Comparison of ENCODE assay signal across 11 cellular contexts in genomic region chr1:32801096-32801713, GRCh38. TPM values are rescaled to one million over a fixed set of nuclear protein-coding genes. Genes with fewer than 3 reads are reported as not detected.
DNase-seq lines count a peak whose midpoint lies in the region; ATAC-seq, FAIRE-seq and TF ChIP-seq lines count a peak whose summit lies in the region.
"Had no signal": no experiment of that assay in that cellular context is flagged by ENCODE, and none has a peak within 500 bp of the region (broad histone marks: within the 10 kb centered on the region; RNA-seq: fewer than 3 reads in every experiment).

No MANE protein-coding gene starts in this region.

- ATAC-seq in central memory CD8-positive, alpha-beta T cell (replicated peaks; ENCODE audit: extremely low read depth, poor library complexity, severe bottlenecking) = peak; percentile 72
- peak; percentile 43 for ATAC-seq in stimulated activated memory B cell treated with anti-CD40 and anti-IgM and Interleukin-4, amounts not matched to agents 10 μg/mL and 1 μg/mL and 100 μg/mL, for 72 hours

- H3K36me3 Mint-ChIP-seq in MCF 10A (ENCODE audit: insufficient read depth, unreplicated experiment) (peaks cover 81% of the 10 kb centered on the region), Calu3 (ENCODE audit: insufficient read depth, unreplicated experiment) (peaks cover 72% of the 10 kb centered on the region)
- H3K36me3 Mint-ChIP-seq in activated CD4-positive, alpha-beta memory T cell treated with anti-CD3 and anti-CD28 coated beads, Interleukin-2, amount 10 ng/mL, durations not matched to agents 7 days and 5 days (ENCODE audit: low read depth) = peaks cover 60% of the 10 kb centered on the region
- H3K36me3 Mint-ChIP-seq in central memory CD8-positive, alpha-beta T cell (ENCODE audit: insufficient read depth) = peaks cover 33% of the 10 kb centered on the region
- H3K36me3 Mint-ChIP-seq in stimulated activated memory B cell treated with anti-CD40 and anti-IgM and Interleukin-4, amounts not matched to agents 10 μg/mL and 1 μg/mL and 100 μg/mL, for 72 hours = peaks cover 70% of the 10 kb centered on the region

- DNase-seq in MCF 10A (ENCODE audit: unreplicated experiment) (peak; percentile 64), breast epithelium (ENCODE audit: low spot score in 2 of 2) (no peak), GM12892 (ENCODE audit: insufficient read length) (no peak), NCI-H82 treated with DMSO at 0.1 percent for 48 hours (lab: John Stamatoyannopoulos, UW; ENCODE audit: unreplicated experiment) (no peak), Calu3 (no peak)
- DNase-seq in activated CD4-positive, alpha-beta memory T cell treated with anti-CD3 and anti-CD28 coated beads, Interleukin-2, amount 10 ng/mL, durations not matched to agents 7 days and 5 days = peak; percentile 43
- peak in 1 of 2 donors; percentile 61 for DNase-seq in central memory CD8-positive, alpha-beta T cell (ENCODE audit: low spot score in 2 of 2)
- DNase-seq: MM.1S, NCI-H526 had no signal

- H3K27ac ChIP-seq in breast epithelium = no peak overlapping the region
- H3K27ac ChIP-seq: hepatocyte had no signal

- TF ChIP-seq CTCF in MCF 10A (IDR thresholded peaks at IDR 0.05; ENCODE audit: unreplicated experiment) (no peak), breast epithelium (IDR thresholded peaks at IDR 0.05) (no peak), Calu3 (IDR thresholded peaks at IDR 0.05; ENCODE audit: unreplicated experiment) (no peak)

- no peak for FAIRE-seq in GM12892 (lab: Jason Lieb, UNC)

- H3K4me1 Mint-ChIP-seq in MCF 10A (ENCODE audit: insufficient read depth, unreplicated experiment) = peaks cover 33% of the 10 kb centered on the region
- H3K4me1 Mint-ChIP-seq in activated CD4-positive, alpha-beta memory T cell treated with anti-CD3 and anti-CD28 coated beads, Interleukin-2, amount 10 ng/mL, durations not matched to agents 7 days and 5 days = peaks cover 54% of the 10 kb centered on the region
- peaks cover 42% of the 10 kb centered on the region for H3K4me1 Mint-ChIP-seq in central memory CD8-positive, alpha-beta T cell
- H3K4me1 Mint-ChIP-seq in stimulated activated memory B cell treated with anti-CD40 and anti-IgM and Interleukin-4, amounts not matched to agents 10 μg/mL and 1 μg/mL and 100 μg/mL, for 72 hours = peaks cover 29% of the 10 kb centered on the region
- no peaks in the 10 kb centered on the region for H3K4me1 Mint-ChIP-seq in Calu3 (ENCODE audit: low read depth, unreplicated experiment)

- H3K36me3 ChIP-seq in breast epithelium = no peaks in the 10 kb centered on the region

- H3K9me3 ChIP-seq in breast epithelium = no peaks in the 10 kb centered on the region

- CTCF ChIA-PET in MCF 10A (lab: Yijun Ruan, JAX) (no interaction called here), Calu3 (lab: Charles Lee) (no interaction called here)
- CTCF ChIA-PET in activated CD4-positive, alpha-beta memory T cell treated with anti-CD3 and anti-CD28 coated beads, Interleukin-2, amount 10 ng/mL, durations not matched to agents 7 days and 5 days (lab: Charles Lee) = no interaction called here

- H3K4me3 Mint-ChIP-seq in MCF 10A (ENCODE audit: unreplicated experiment) = no peak overlapping the region
- H3K4me3 Mint-ChIP-seq in activated CD4-positive, alpha-beta memory T cell treated with anti-CD3 and anti-CD28 coated beads, Interleukin-2, amount 10 ng/mL, durations not matched to agents 7 days and 5 days = peak overlapping the region; percentile 12
- peak overlapping the region; percentile 47 for H3K4me3 Mint-ChIP-seq in central memory CD8-positive, alpha-beta T cell
- no peak overlapping the region for H3K4me3 Mint-ChIP-seq in stimulated activated memory B cell treated with anti-CD40 and anti-IgM and Interleukin-4, amounts not matched to agents 10 μg/mL and 1 μg/mL and 100 μg/mL, for 72 hours
- H3K4me3 Mint-ChIP-seq in Calu3 (ENCODE audit: low read depth, unreplicated experiment) = no peak overlapping the region

- no peak for TF ChIP-seq POLR2A in breast epithelium (IDR thresholded peaks at IDR 0.05)
- TF ChIP-seq POLR2A in GM12892 (IDR thresholded peaks at IDR 0.05; ENCODE audit: low read depth, low read length) = no peak

- H3K27ac Mint-ChIP-seq in MCF 10A (ENCODE audit: low read depth, unreplicated experiment) = peak overlapping the region; percentile 71
- peak overlapping the region; percentile 76 for H3K27ac Mint-ChIP-seq in activated CD4-positive, alpha-beta memory T cell treated with anti-CD3 and anti-CD28 coated beads, Interleukin-2, amount 10 ng/mL, durations not matched to agents 7 days and 5 days
- H3K27ac Mint-ChIP-seq in central memory CD8-positive, alpha-beta T cell (ENCODE audit: low read depth) = peak overlapping the region; percentile 84
- H3K27ac Mint-ChIP-seq in stimulated activated memory B cell treated with anti-CD40 and anti-IgM and Interleukin-4, amounts not matched to agents 10 μg/mL and 1 μg/mL and 100 μg/mL, for 72 hours = no peak overlapping the region
- no peak overlapping the region for H3K27ac Mint-ChIP-seq in Calu3 (ENCODE audit: unreplicated experiment)

- H3K4me3 ChIP-seq in breast epithelium = no peak overlapping the region
- H3K4me3 ChIP-seq: hepatocyte had no signal

- no TSS peak for BruUV-seq in MCF 10A (replicated peaks; lab: Mats Ljungman, UMichigan)
- BruUV-seq in Calu3 (replicated peaks; lab: Mats Ljungman, UMichigan) = no TSS peak

- intact Hi-C loops in MCF 10A (cut with micrococcal nuclease) = no loop called here
- intact Hi-C loops in breast epithelium (cut with DNase I; ENCODE audit: low total_unique reads) = no loop called here
- intact Hi-C loops in Calu3 (cut with micrococcal nuclease; ENCODE audit: unreplicated experiment) = no loop called here

- H3K9me3 Mint-ChIP-seq in MCF 10A (ENCODE audit: unreplicated experiment) = no peaks in the 10 kb centered on the region
- H3K9me3 Mint-ChIP-seq in activated CD4-positive, alpha-beta memory T cell treated with anti-CD3 and anti-CD28 coated beads, Interleukin-2, amount 10 ng/mL, durations not matched to agents 7 days and 5 days = no peaks in the 10 kb centered on the region
- no peaks in the 10 kb centered on the region for H3K9me3 Mint-ChIP-seq in central memory CD8-positive, alpha-beta T cell
- no peaks in the 10 kb centered on the region for H3K9me3 Mint-ChIP-seq in stimulated activated memory B cell treated with anti-CD40 and anti-IgM and Interleukin-4, amounts not matched to agents 10 μg/mL and 1 μg/mL and 100 μg/mL, for 72 hours
- no peaks in the 10 kb centered on the region for H3K9me3 Mint-ChIP-seq in Calu3 (ENCODE audit: low read depth, unreplicated experiment)

- no peaks in the 10 kb centered on the region for H3K27me3 Mint-ChIP-seq in MCF 10A (ENCODE audit: insufficient read depth, unreplicated experiment)
- no peaks in the 10 kb centered on the region for H3K27me3 Mint-ChIP-seq in activated CD4-positive, alpha-beta memory T cell treated with anti-CD3 and anti-CD28 coated beads, Interleukin-2, amount 10 ng/mL, durations not matched to agents 7 days and 5 days
- no peaks in the 10 kb centered on the region for H3K27me3 Mint-ChIP-seq in central memory CD8-positive, alpha-beta T cell
- no peaks in the 10 kb centered on the region for H3K27me3 Mint-ChIP-seq in stimulated activated memory B cell treated with anti-CD40 and anti-IgM and Interleukin-4, amounts not matched to agents 10 μg/mL and 1 μg/mL and 100 μg/mL, for 72 hours
- no peaks in the 10 kb centered on the region for H3K27me3 Mint-ChIP-seq in Calu3 (ENCODE audit: unreplicated experiment)

- no peaks in the 10 kb centered on the region for H3K4me1 ChIP-seq in breast epithelium

- H3K27me3 ChIP-seq in breast epithelium = no peaks in the 10 kb centered on the region
- H3K27me3 ChIP-seq: hepatocyte had no signal

- POLR2A ChIA-PET in MCF 10A (lab: Yijun Ruan, JAX) = interaction anchor here (0.6 kb wide), 1 partner anchor 191 kb away, joined by 7 read pairs; no protein-coding TSS in a partner anchor
- POLR2A ChIA-PET in activated CD4-positive, alpha-beta memory T cell treated with anti-CD3 and anti-CD28 coated beads, Interleukin-2, amount 10 ng/mL, durations not matched to agents 7 days and 5 days (lab: Charles Lee) = interaction anchor here (4.9 kb wide), 1 partner anchor 16 kb away, joined by 47 read pairs; the partner anchor contains the start of genes S100PBP and YARS1

RNA-seq across cellular contexts. Expression of gene YARS1, which starts 16.0 kb away (rescaled TPM):
- total RNA-seq in MCF 10A (2022) (347 and 372 TPM in 2 replicates), breast epithelium (10 to 100 TPM; 53.8 to 67.5 (median 67.2) TPM), Calu3 (2022) (186 and 188 TPM in 2 replicates)
- 100 to 1,000 TPM; 204 to 214 TPM for total RNA-seq in activated CD4-positive, alpha-beta memory T cell treated with anti-CD3 and anti-CD28 coated beads, Interleukin-2, amount 10 ng/mL, durations not matched to agents 7 days and 5 days
- polyA plus RNA-seq in GM12892 (2012; ENCODE audit: missing spikeins) = 88.9 TPM

RNA-seq across cellular contexts. Expression of gene S100PBP, which starts 16.2 kb away (rescaled TPM):
- total RNA-seq in MCF 10A (2022) = 24.4 and 34.1 TPM in 2 replicates
- 10 to 100 TPM; 25.0 to 49.0 (median 29.5) TPM for total RNA-seq in breast epithelium
- 10 to 100 TPM; 78.4 to 84.0 TPM for total RNA-seq in activated CD4-positive, alpha-beta memory T cell treated with anti-CD3 and anti-CD28 coated beads, Interleukin-2, amount 10 ng/mL, durations not matched to agents 7 days and 5 days
- polyA plus RNA-seq in GM12892 (2012; ENCODE audit: missing spikeins) = 54.6 TPM
- total RNA-seq in Calu3 (2022) = 57.4 and 61.1 TPM in 2 replicates

Comparison
In these comparisons a context has a peak if more than half of its experiments do, and no peak if none do; other contexts are left out.
1. DNase-seq: peak in MCF 10A (single experiment) and activated CD4-positive, alpha-beta memory T cell treated with anti-CD3 and anti-CD28 coated beads, Interleukin-2, amount 10 ng/mL, durations not matched to agents 7 days and 5 days (single experiment); none in breast epithelium (0 of 2), GM12892 (single experiment), NCI-H82 treated with DMSO at 0.1 percent for 48 hours (single experiment) and Calu3 (single experiment).
2. H3K27ac Mint-ChIP-seq: peak in MCF 10A (single experiment), activated CD4-positive, alpha-beta memory T cell treated with anti-CD3 and anti-CD28 coated beads, Interleukin-2, amount 10 ng/mL, durations not matched to agents 7 days and 5 days (single experiment) and central memory CD8-positive, alpha-beta T cell (single experiment); none in stimulated activated memory B cell treated with anti-CD40 and anti-IgM and Interleukin-4, amounts not matched to agents 10 μg/mL and 1 μg/mL and 100 μg/mL, for 72 hours (single experiment) and Calu3 (single experiment).
3. H3K4me3 Mint-ChIP-seq: peak in activated CD4-positive, alpha-beta memory T cell treated with anti-CD3 and anti-CD28 coated beads, Interleukin-2, amount 10 ng/mL, durations not matched to agents 7 days and 5 days (single experiment) and central memory CD8-positive, alpha-beta T cell (single experiment); none in MCF 10A (single experiment), stimulated activated memory B cell treated with anti-CD40 and anti-IgM and Interleukin-4, amounts not matched to agents 10 μg/mL and 1 μg/mL and 100 μg/mL, for 72 hours (single experiment) and Calu3 (single experiment).